ENCODE assay signal across 21 cellular contexts in genomic region chr18:75660932-75661331, GRCh38.
DNase-seq lines count a peak whose midpoint lies in the region; ATAC-seq, FAIRE-seq and TF ChIP-seq lines count a peak whose summit lies in the region.
"Had no signal": no experiment of that assay in that cellular context is flagged by ENCODE, and none has a peak within 500 bp of the region (broad histone marks: within the 10 kb centered on the region; RNA-seq: fewer than 3 reads in every experiment).

No MANE protein-coding gene starts in this region.

- TF ChIP-seq POLR2A in H1 (IDR thresholded peaks at IDR 0.05; ENCODE audit: control extremely low read depth in 1 of 2, low read depth in 2 of 2, low read length in 2 of 2): no peak

- peak overlapping the region in 1 of 4 experiments; percentile 4; a peak in 1 of 8 replicates for H3K4me3 ChIP-seq in H1 (ENCODE audit: extremely low read depth in 1 of 4, insufficient read depth in 2 of 4, low read depth in 3 of 4, low read length in 4 of 4)
- H3K4me3 ChIP-seq: A549; BLaER1 treated with 17β-estradiol and CSF1 and Interleukin-3, amounts not matched to agents 10 nM and 100 nM; GM12878 had no signal

- H3K27ac ChIP-seq in H1 (ENCODE audit: low read depth, low read length): no peak overlapping the region
- H3K27ac ChIP-seq: A549; BLaER1 treated with 17β-estradiol and CSF1 and Interleukin-3, amounts not matched to agents 10 nM and 100 nM; C4-2B had no signal

- no peak overlapping the region for H3K56ac ChIP-seq in H1 (replicated peaks; ENCODE audit: insufficient read length, low read depth, low read length)

- peaks cover 0 to 5% of the 10 kb centered on the region in 2 experiments; a peak in 2 of 4 replicates for H3K9me3 ChIP-seq in H1 (ENCODE audit: insufficient read depth in 2 of 2, low read depth in 1 of 2, low read length in 1 of 2)
- H3K9me3 ChIP-seq: A549, Caco-2 had no signal

- no peak overlapping the region for H2AK5ac ChIP-seq in H1 (ENCODE audit: low read depth, low read length)

- POLR2A ChIA-PET in H1 (lab: Charles Lee; ENCODE audit: partially characterized antibody): no interaction called here

- no peak for TF ChIP-seq RAD21 in H1 (IDR thresholded peaks at IDR 0.05 in 1 of 2, conservative IDR thresholded peaks at IDR 0.05 in 1 of 2; ENCODE audit: low read depth in 2 of 2, low read length in 2 of 2)

- FAIRE-seq in G401.6 (lab: Jason Lieb, UNC): peak; percentile 15
- peak; percentile 22 for FAIRE-seq in TTC549 (lab: Jason Lieb, UNC)
- FAIRE-seq in H1 (lab: Jason Lieb, UNC): no peak
- FAIRE-seq: A549, GM12878, GM12892, GM18507 had no signal

- H2AFZ ChIP-seq in H1 (ENCODE audit: low read length): no peak overlapping the region

- H3K23me2 ChIP-seq in H1 (ENCODE audit: low read depth, low read length): no peaks in the 10 kb centered on the region; the same call in 1 of the 2 replicates

- 89% methylated on average over 1 of the region's 1 CpG; no CpG with 5 or more reads in 1 of the 2 experiments for WGBS in H1 (ENCODE audit: extremely low coverage in 1 of 2, insufficient coverage in 1 of 2, insufficient read length in 1 of 2, insufficient replicate concordance in 2 of 2, low coverage in 1 of 2, low lambda C conversion rate in 2 of 2, missing lambda C conversion rate in 1 of 2), 2 experiments

- no peak overlapping the region for H4K8ac ChIP-seq in H1 (ENCODE audit: extremely low read depth, insufficient read depth, low read length)

- no peaks in the 10 kb centered on the region for H3K79me2 ChIP-seq in H1 (ENCODE audit: control insufficient read depth in 1 of 2, insufficient read depth in 2 of 2, low read length in 2 of 2)

- no peak overlapping the region for H2BK5ac ChIP-seq in H1 (ENCODE audit: low read depth, low read length)

- no peaks in the 10 kb centered on the region for H3K27me3 ChIP-seq in H1 (replicated peaks in 1 of 4; ENCODE audit: control insufficient read depth in 3 of 4, extremely low read depth in 1 of 4, insufficient read depth in 3 of 4, low read length in 3 of 4)
- H3K27me3 ChIP-seq: BLaER1 treated with 17β-estradiol and CSF1 and Interleukin-3, amounts not matched to agents 10 nM and 100 nM had no signal

- no peak overlapping the region for H3K9ac ChIP-seq in H1 (replicated peaks in 1 of 4; ENCODE audit: extremely low read depth in 1 of 4, low read depth in 3 of 4, low read length in 3 of 4)
- H3K9ac ChIP-seq: BLaER1 treated with 17β-estradiol and CSF1 and Interleukin-3, amounts not matched to agents 10 nM and 100 nM had no signal

- no peak overlapping the region for H2BK12ac ChIP-seq in H1 (ENCODE audit: low read depth, low read length)

- DNase-seq in H1 (ENCODE audit: low read depth in 1 of 2, low spot score in 2 of 2): no peak
- DNase-seq in stimulated activated CD4-positive, alpha-beta T cell treated with anti-CD3 and anti-CD28 coated beads, Interleukin-12 subunit alpha, Interleukin-12 subunit beta, amount 100 ng/mL, for 4 hours: no peak
- no peak for DNase-seq in activated CD4-positive, alpha-beta T cell treated with anti-CD3 and anti-CD28 coated beads, Interleukin-2, amount 50 U/mL, for 48 hours
- DNase-seq: 8988T; AML-193; Caco-2; Calu3; CD4-positive, alpha-beta T cell; CD8-positive, alpha-beta T cell; DMS79 treated with DMSO at 0.1 percent for 48 hours; GDM1 had no signal

- H4K5ac ChIP-seq in H1 (ENCODE audit: insufficient read length, low read depth, low read length): no peak overlapping the region

- H3K4me2 ChIP-seq in H1 (ENCODE audit: insufficient read depth in 1 of 2, low read depth in 2 of 2, low read length in 2 of 2): no peak overlapping the region
- H3K4me2 ChIP-seq: A549; BLaER1 treated with 17β-estradiol and CSF1 and Interleukin-3, amounts not matched to agents 10 nM and 100 nM had no signal

- H3K79me1 ChIP-seq in H1 (ENCODE audit: low read depth, low read length): no peaks in the 10 kb centered on the region

- no peak for TF ChIP-seq EP300 in H1 (IDR thresholded peaks at IDR 0.05; ENCODE audit: borderline replicate concordance in 1 of 2, low read depth in 2 of 2, low read length in 2 of 2)

- no peaks in the 10 kb centered on the region for H4K20me1 ChIP-seq in H1 (replicated peaks in 1 of 2; ENCODE audit: control insufficient read depth in 1 of 2, insufficient read depth in 2 of 2, low read length in 2 of 2)
- H4K20me1 ChIP-seq: BLaER1 treated with 17β-estradiol and CSF1 and Interleukin-3, amounts not matched to agents 10 nM and 100 nM had no signal

- H3K4ac ChIP-seq in H1 (replicated peaks; ENCODE audit: insufficient read length, low read depth, low read length): no peak overlapping the region

- no peak overlapping the region for H2BK20ac ChIP-seq in H1 (ENCODE audit: low read length)

- CTCF ChIA-PET in H1 (lab: Charles Lee; ENCODE audit: partially characterized antibody): interaction anchor here (0.6 kb wide), 1 partner anchor 40 kb away, joined by 3 read pairs; no protein-coding TSS in a partner anchor

- TF ChIP-seq CTCF in H1 (IDR thresholded peaks at IDR 0.05; ENCODE audit: control extremely low read depth in 1 of 3, insufficient read depth in 1 of 3, low read depth in 1 of 3, low read length in 3 of 3): no peak

- no peak overlapping the region for H3K23ac ChIP-seq in H1 (ENCODE audit: insufficient read length)

- no peaks in the 10 kb centered on the region for H3K36me3 ChIP-seq in H1 (ENCODE audit: control insufficient read depth in 2 of 4, insufficient read depth in 4 of 4, low read length in 3 of 4)

- no peak overlapping the region for H4K91ac ChIP-seq in H1 (replicated peaks; ENCODE audit: insufficient read length, low read length)

- H2BK15ac ChIP-seq in H1 (ENCODE audit: low read length): no peak overlapping the region

- H2BK120ac ChIP-seq in H1 (replicated peaks; ENCODE audit: low read depth, low read length): no peak overlapping the region

- no peak overlapping the region for H3K18ac ChIP-seq in H1 (ENCODE audit: extremely low read depth, low read length)

- ATAC-seq in GM21515 (IDR thresholded peaks at IDR 0.05; ENCODE audit: unreplicated experiment): no peak
- no peak for ATAC-seq in activated CD4-positive, CD25-positive, alpha-beta regulatory T cell treated with anti-CD3 and anti-CD28 coated beads, Interleukin-2, amount 50 U/mL, for 24 hours
- ATAC-seq: A549; CD8-positive, alpha-beta T cell; GM12878 had no signal

- peaks cover 0 to 6% (median 2%) of the 10 kb centered on the region in 4 experiments; a peak in 2 of 7 replicates for H3K4me1 ChIP-seq in H1 (replicated peaks in 1 of 4; ENCODE audit: control insufficient read depth in 3 of 4, insufficient read depth in 4 of 4, low read length in 3 of 4)
- H3K4me1 ChIP-seq: A549, Caco-2 had no signal

- no peak overlapping the region for H3K14ac ChIP-seq in H1 (ENCODE audit: insufficient read length)

TF ChIP-seq in H1, 55 proteins besides CTCF, POLR2A, EP300 and RAD21:
- TF ChIP-seq KDM1A (IDR thresholded peaks at IDR 0.05; ENCODE audit: borderline replicate concordance, low read length) (peak; percentile 56; the same call in 1 of the 2 replicates), SP4 (IDR thresholded peaks at IDR 0.05; ENCODE audit: low read length) (no peak)
